In the genomic region with DNA sequence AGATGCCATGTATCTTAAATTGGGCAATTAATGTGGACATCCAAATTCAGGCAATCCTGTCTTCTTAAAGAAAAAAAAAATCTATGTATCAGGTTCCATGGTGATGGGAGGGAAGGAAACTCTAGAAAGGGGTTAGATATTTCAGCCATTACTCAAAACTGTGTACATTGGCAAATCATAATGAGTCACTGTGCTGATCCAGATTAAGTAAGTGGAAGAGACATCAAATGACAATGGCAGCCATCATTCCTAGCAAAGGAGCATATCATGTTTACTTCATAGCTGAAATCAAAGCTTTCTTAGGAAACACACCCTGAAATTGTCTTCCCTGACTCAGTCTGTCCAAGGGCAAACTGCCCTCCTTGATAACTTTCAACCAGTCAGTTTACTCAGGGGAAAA, we compare ENCODE assay signal across 28 cellular contexts.
A peak's percentile ranks its signal among the peaks of the same experiment; 100 is the strongest.
DNase-seq lines count a peak whose midpoint lies in the region; ATAC-seq, FAIRE-seq and TF ChIP-seq lines count a peak whose summit lies in the region.
"Had no signal": no experiment of that assay in that cellular context is flagged by ENCODE, and none has a peak within 500 bp of the region (broad histone marks: within the 10 kb centered on the region; RNA-seq: fewer than 3 reads in every experiment).

No MANE protein-coding gene starts in this region.

- intact Hi-C loops in lower lobe of right lung (cut with DNase I), result no loop called here
- intact Hi-C loops in A673 (cut with micrococcal nuclease; ENCODE audit: unreplicated experiment), result no loop called here

- ATAC-seq in esophagus mucosa, result peak; percentile 64
- ATAC-seq in T-cell (replicated peaks in 1 of 4), result no peak
- no peak for ATAC-seq in lower lobe of right lung
- ATAC-seq in stimulated activated naive CD8-positive, alpha-beta T cell treated with anti-CD3 and anti-CD28 coated beads, Interleukin-15, amount 100 ng/mL, for 72 hours, result no peak
- ATAC-seq: activated CD8-positive, alpha-beta T cell treated with anti-CD3 and anti-CD28 coated beads, Interleukin-2, amount 10 ng/mL, durations not matched to agents 7 days and 5 days; activated naive CD8-positive, alpha-beta T cell treated with anti-CD3 and anti-CD28 coated beads, Interleukin-2, amount 50 U/mL, for 24 hours had no signal

- no peaks in the 10 kb centered on the region for H3K27me3 Mint-ChIP-seq in T-cell
- no peaks in the 10 kb centered on the region for H3K27me3 Mint-ChIP-seq in stimulated activated naive CD8-positive, alpha-beta T cell treated with anti-CD3 and anti-CD28 coated beads, Interleukin-15, amount 100 ng/mL, for 72 hours
- H3K27me3 Mint-ChIP-seq: activated naive CD8-positive, alpha-beta T cell treated with anti-CD3 and anti-CD28 coated beads, Interleukin-2, amount 50 U/mL, for 24 hours; B cell; IgD-negative memory B cell had no signal

- H3K4me3 ChIP-seq in lower lobe of right lung (no peak overlapping the region), A673 (ENCODE audit: low read depth, low read length, poor library complexity, severe bottlenecking) (no peak overlapping the region)
- H3K4me3 ChIP-seq: cardiac muscle cell, GM23248, lung, stomach, transverse colon had no signal

- H3K4me1 Mint-ChIP-seq in T-cell, result no peaks in the 10 kb centered on the region
- H3K4me1 Mint-ChIP-seq in stimulated activated naive CD8-positive, alpha-beta T cell treated with anti-CD3 and anti-CD28 coated beads, Interleukin-15, amount 100 ng/mL, for 72 hours, result no peaks in the 10 kb centered on the region
- H3K4me1 Mint-ChIP-seq: activated naive CD8-positive, alpha-beta T cell treated with anti-CD3 and anti-CD28 coated beads, Interleukin-2, amount 50 U/mL, for 24 hours; B cell; IgD-negative memory B cell had no signal

- H3K36me3 ChIP-seq in lower lobe of right lung (no peaks in the 10 kb centered on the region), A673 (ENCODE audit: insufficient read depth, low read length, poor library complexity, severe bottlenecking) (no peaks in the 10 kb centered on the region)
- H3K36me3 ChIP-seq: cardiac muscle cell, stomach, transverse colon had no signal

- no peak overlapping the region for H3K4me3 Mint-ChIP-seq in T-cell
- no peak overlapping the region for H3K4me3 Mint-ChIP-seq in stimulated activated naive CD8-positive, alpha-beta T cell treated with anti-CD3 and anti-CD28 coated beads, Interleukin-15, amount 100 ng/mL, for 72 hours
- H3K4me3 Mint-ChIP-seq: activated CD8-positive, alpha-beta T cell treated with anti-CD3 and anti-CD28 coated beads, Interleukin-2, amount 10 ng/mL, durations not matched to agents 7 days and 5 days; activated naive CD8-positive, alpha-beta T cell treated with anti-CD3 and anti-CD28 coated beads, Interleukin-2, amount 50 U/mL, for 24 hours; B cell; IgD-negative memory B cell had no signal

- no peaks in the 10 kb centered on the region for H3K36me3 Mint-ChIP-seq in T-cell
- H3K36me3 Mint-ChIP-seq: IgD-negative memory B cell had no signal

- CTCF ChIA-PET in T-cell (lab: Charles Lee), result no interaction called here
- CTCF ChIA-PET in A673 (lab: Charles Lee), result no interaction called here

- peak; percentile 81 for DNase-seq in HS-27A (ENCODE audit: low read depth)
- DNase-seq in RCC 7860 (ENCODE audit: low spot score), result peak; percentile 12
- DNase-seq in non-pigmented ciliary epithelial cell (ENCODE audit: low read depth), result peak; percentile 22
- DNase-seq in T-cell, result no peak
- DNase-seq in lower lobe of right lung, result no peak
- no peak for DNase-seq in A673 (ENCODE audit: low spot score)
- no peak for DNase-seq in stimulated activated naive CD8-positive, alpha-beta T cell treated with anti-CD3 and anti-CD28 coated beads, Interleukin-15, amount 100 ng/mL, for 72 hours
- DNase-seq: activated CD4-positive, alpha-beta T cell treated with anti-CD3 and anti-CD28 coated beads for 1 hour; activated CD8-positive, alpha-beta T cell treated with anti-CD3 and anti-CD28 coated beads, Interleukin-2, amount 10 ng/mL, durations not matched to agents 7 days and 5 days; activated gamma-delta T cell; activated naive CD8-positive, alpha-beta T cell treated with anti-CD3 and anti-CD28 coated beads, Interleukin-2, amount 50 U/mL, for 24 hours; COR-L47; GM23248; hippocampal formation; NCI-H2081 treated with DMSO at 0.1 percent for 48 hours; NCI-H524; nucleus accumbens; retina; SHP77 treated with DMSO at 0.1 percent for 48 hours; stomach; transverse colon had no signal

- no TSS peak for BruUV-seq in A673 (replicated peaks; lab: Mats Ljungman, UMichigan)

- H3K9me3 ChIP-seq in lower lobe of right lung (no peaks in the 10 kb centered on the region), A673 (ENCODE audit: low read depth, low read length, poor library complexity, severe bottlenecking) (peaks cover 4% of the 10 kb centered on the region)

- H3K27ac ChIP-seq in lower lobe of right lung, result no peak overlapping the region
- H3K27ac ChIP-seq in A673 (ENCODE audit: low read depth, low read length, poor library complexity, severe bottlenecking), result no peak overlapping the region
- H3K27ac ChIP-seq: cardiac muscle cell, GM23248, stomach, transverse colon had no signal

- FAIRE-seq in RCC 7860 (lab: Jason Lieb, UNC), result no peak
- FAIRE-seq: frontal cortex, islet of Langerhans had no signal

- POLR2A ChIA-PET in T-cell (lab: Charles Lee), result no interaction called here
- POLR2A ChIA-PET in A673 (lab: Charles Lee; ENCODE audit: low non-redundant PET), result no interaction called here

- H3K4me1 ChIP-seq in lower lobe of right lung (no peaks in the 10 kb centered on the region), A673 (ENCODE audit: insufficient read depth, low read length, poor library complexity, severe bottlenecking) (no peaks in the 10 kb centered on the region)
- H3K4me1 ChIP-seq: stomach, transverse colon had no signal

- H3K27me3 ChIP-seq in lower lobe of right lung (ENCODE audit: low read depth), result no peaks in the 10 kb centered on the region
- no peaks in the 10 kb centered on the region for H3K27me3 ChIP-seq in A673 (replicated peaks; ENCODE audit: insufficient read depth, low read depth, low read length, poor library complexity)
- H3K27me3 ChIP-seq: cardiac muscle cell, stomach, transverse colon had no signal

- TF ChIP-seq CTCF in lower lobe of right lung (IDR thresholded peaks at IDR 0.05) (no peak), A673 (conservative IDR thresholded peaks at IDR 0.05; ENCODE audit: low read depth, low read length) (no peak)

- H3K9me3 Mint-ChIP-seq in T-cell, result peaks cover 0 to 7% (median 6%) of the 10 kb centered on the region in 3 donors
- no peaks in the 10 kb centered on the region for H3K9me3 Mint-ChIP-seq in stimulated activated naive CD8-positive, alpha-beta T cell treated with anti-CD3 and anti-CD28 coated beads, Interleukin-15, amount 100 ng/mL, for 72 hours
- H3K9me3 Mint-ChIP-seq: IgD-negative memory B cell had no signal

- no peak overlapping the region for H3K27ac Mint-ChIP-seq in T-cell
- no peak overlapping the region for H3K27ac Mint-ChIP-seq in stimulated activated naive CD8-positive, alpha-beta T cell treated with anti-CD3 and anti-CD28 coated beads, Interleukin-15, amount 100 ng/mL, for 72 hours
- H3K27ac Mint-ChIP-seq: activated CD8-positive, alpha-beta T cell treated with anti-CD3 and anti-CD28 coated beads, Interleukin-2, amount 10 ng/mL, durations not matched to agents 7 days and 5 days; activated naive CD8-positive, alpha-beta T cell treated with anti-CD3 and anti-CD28 coated beads, Interleukin-2, amount 50 U/mL, for 24 hours; B cell; IgD-negative memory B cell had no signal

Comparison
In these comparisons a context has a peak if more than half of its experiments do, and no peak if none do; other contexts are left out.
1. DNase-seq: peak in HS-27A (single experiment), RCC 7860 (single experiment) and non-pigmented ciliary epithelial cell (single experiment); none in T-cell (0 of 34), lower lobe of right lung (single experiment), A673 (single experiment) and stimulated activated naive CD8-positive, alpha-beta T cell treated with anti-CD3 and anti-CD28 coated beads, Interleukin-15, amount 100 ng/mL, for 72 hours (0 of 2).